ENCODE assay signal across 7 cellular contexts in genomic region chr10:62554632-62555199, GRCh38.
DNase-seq lines count a peak whose midpoint lies in the region; ATAC-seq and TF ChIP-seq lines count a peak whose summit lies in the region.

No MANE protein-coding gene starts in this region.

- peaks cover 10% of the 10 kb centered on the region for H3K9me3 Mint-ChIP-seq in glutamatergic neuron (ENCODE audit: unreplicated experiment)

- H2AFZ ChIP-seq in KMS-11 (ENCODE audit: low read depth): no peak overlapping the region

- peak; percentile 68 for TF ChIP-seq CTCF in KMS-11 (conservative IDR thresholded peaks at IDR 0.05; ENCODE audit: low read depth, low read length)
- peak; percentile 78 for TF ChIP-seq CTCF in glutamatergic neuron (IDR thresholded peaks at IDR 0.05; ENCODE audit: partially characterized antibody, unreplicated experiment)

- no peaks in the 10 kb centered on the region for H3K4me1 ChIP-seq in KMS-11 (ENCODE audit: low read depth, poor library complexity, severe bottlenecking)

- H3K79me2 ChIP-seq in KMS-11 (ENCODE audit: insufficient read depth, low read depth): no peaks in the 10 kb centered on the region

- H3K4me3 ChIP-seq in KMS-11 (IDR thresholded peaks at IDR 0.05; ENCODE audit: insufficient read depth, low read depth, low read length) (no peak overlapping the region), skeletal muscle cell (ENCODE audit: low read depth, low read length) (no peak overlapping the region)

- no peak overlapping the region for H3K4me2 ChIP-seq in KMS-11

- no peak overlapping the region for H3K27ac ChIP-seq in KMS-11

- no peaks in the 10 kb centered on the region for H4K20me1 ChIP-seq in KMS-11 (ENCODE audit: insufficient read depth)

- H3K9ac ChIP-seq in KMS-11: no peak overlapping the region

- H3K4me3 Mint-ChIP-seq in T-helper 17 cell: no peak overlapping the region
- peak overlapping the region; percentile 23 for H3K4me3 Mint-ChIP-seq in glutamatergic neuron (ENCODE audit: unreplicated experiment)

- H3K9me3 ChIP-seq in T-helper 17 cell (ENCODE audit: control insufficient read depth, low read length, poor library complexity, severe bottlenecking): no peaks in the 10 kb centered on the region

- H3K27ac Mint-ChIP-seq in T-helper 17 cell: no peak overlapping the region
- H3K27ac Mint-ChIP-seq in glutamatergic neuron (ENCODE audit: unreplicated experiment): peak overlapping the region; percentile 84

- ATAC-seq in T-helper 17 cell: peak; percentile 49

- no peaks in the 10 kb centered on the region for H3K36me3 ChIP-seq in KMS-11 (ENCODE audit: insufficient read depth)

- H3K27me3 ChIP-seq in KMS-11 (ENCODE audit: insufficient read depth, low read depth): no peaks in the 10 kb centered on the region

- H3K36me3 Mint-ChIP-seq in T-helper 17 cell (ENCODE audit: low read depth): peaks cover 9% of the 10 kb centered on the region
- no peaks in the 10 kb centered on the region for H3K36me3 Mint-ChIP-seq in glutamatergic neuron (ENCODE audit: unreplicated experiment)

- H3K4me1 Mint-ChIP-seq in T-helper 17 cell: peaks cover 3% of the 10 kb centered on the region
- peaks cover 16% of the 10 kb centered on the region for H3K4me1 Mint-ChIP-seq in glutamatergic neuron (ENCODE audit: low read depth, unreplicated experiment)

- DNase-seq in DMS53 (lab: John Stamatoyannopoulos, UW) (peak; percentile 82), GM19240 (ENCODE audit: insufficient read length, low spot score) (peak; percentile 29), T-helper 17 cell (no peak), glutamatergic neuron (peak; percentile 25), skeletal muscle cell (ENCODE audit: low read depth) (peak; percentile 35), occipital lobe (lab: John Stamatoyannopoulos, UW) (no peak)

- H3K27me3 Mint-ChIP-seq in T-helper 17 cell (peaks cover 54% of the 10 kb centered on the region), glutamatergic neuron (ENCODE audit: unreplicated experiment) (peaks cover 6% of the 10 kb centered on the region)

Comparison
In these comparisons a context has a peak if more than half of its experiments do, and no peak if none do; other contexts are left out.
1. DNase-seq: peak in DMS53 (single experiment), GM19240 (single experiment), glutamatergic neuron (single experiment) and skeletal muscle cell (single experiment); none in T-helper 17 cell (0 of 3) and occipital lobe (single experiment).